Comparison of ENCODE assay signal across 18 cellular contexts in the genomic region with DNA sequence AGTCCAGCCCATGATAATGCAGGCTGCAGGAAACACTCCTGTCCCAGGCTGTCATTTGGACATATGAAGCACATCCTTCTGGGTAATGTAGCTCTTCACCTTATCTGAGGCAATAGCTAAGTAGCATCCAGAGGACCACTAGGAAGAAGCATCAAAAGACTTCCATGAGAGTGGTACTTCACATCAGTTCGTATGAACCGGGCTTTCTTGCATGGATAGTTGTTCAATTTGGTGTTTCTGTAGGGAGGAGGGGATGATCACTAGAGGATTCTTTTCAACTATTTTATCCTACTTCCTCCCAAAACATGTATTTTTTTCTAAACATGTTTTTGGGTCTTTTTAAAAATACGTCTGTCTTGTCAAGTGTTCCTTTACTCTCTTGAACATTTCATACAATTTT.
"Had no signal": no experiment of that assay in that cellular context is flagged by ENCODE, and none has a peak within 500 bp of the region (broad histone marks: within the 10 kb centered on the region; RNA-seq: fewer than 3 reads in every experiment).

No MANE protein-coding gene starts in this region.

- H3K9me3 ChIP-seq: ovary, pancreas, prostate gland had no signal

- H3K36me3 ChIP-seq: neutrophil, ovary, pancreas, prostate gland, right atrium auricular region, spleen had no signal

- H3K4me3 ChIP-seq: neural progenitor cell, ovary, pancreas, prostate gland, psoas muscle, right atrium auricular region, right lobe of liver, sigmoid colon, skin epidermis, smooth muscle cell, spleen had no signal

- ATAC-seq: naive thymus-derived CD8-positive, alpha-beta T cell; natural killer cell; natural killer cell treated with Interleukin-12 subunit alpha and Interleukin-12 subunit beta and Interleukin-15 and Interleukin-18, amount 100 ng/mL, for 72 hours; pancreas; psoas muscle; right cardiac atrium; right lobe of liver; sciatic nerve had no signal

- H3K27ac ChIP-seq: neural progenitor cell, neutrophil, ovary, pancreas, parathyroid adenoma, prostate gland, psoas muscle, right atrium auricular region, right lobe of liver, sigmoid colon, skin epidermis, spleen had no signal

- H3K4me1 ChIP-seq: neural progenitor cell, parathyroid adenoma, prostate gland, psoas muscle, right atrium auricular region, right lobe of liver, sigmoid colon, spleen had no signal
